18 cellular contexts compared by ENCODE assay signal in genomic region chr3:135147657-135148056, GRCh38.
A peak's percentile ranks its signal among the peaks of the same experiment; 100 is the strongest.
DNase-seq lines count a peak whose midpoint lies in the region; ATAC-seq and TF ChIP-seq lines count a peak whose summit lies in the region.
"Had no signal": no experiment of that assay in that cellular context is flagged by ENCODE, and none has a peak within 500 bp of the region (broad histone marks: within the 10 kb centered on the region; RNA-seq: fewer than 3 reads in every experiment).

No MANE protein-coding gene starts in this region.

- H3K9me3 Mint-ChIP-seq in chondrocyte (ENCODE audit: low read depth) = no peaks in the 10 kb centered on the region

- 62% methylated on average over 3 of the region's 3 CpGs for whole genome bisulfite sequencing in heart right ventricle, 2 donors
- 37 to 40% methylated on average over 3 of the region's 3 CpGs for WGBS in testis, 2 donors

- no peak overlapping the region for H3K4me3 Mint-ChIP-seq in chondrocyte (ENCODE audit: unreplicated experiment)

- H3K27me3 ChIP-seq in heart right ventricle (no peaks in the 10 kb centered on the region), testis (no peaks in the 10 kb centered on the region)
- H3K27me3 ChIP-seq: BE2C, Peyer's patch had no signal

- no peak overlapping the region for H3K4me3 ChIP-seq in heart right ventricle
- no peak overlapping the region for H3K4me3 ChIP-seq in testis
- H3K4me3 ChIP-seq: A549, Peyer's patch had no signal

- peak in 1 of 2 donors; percentile 7 for DNase-seq in heart right ventricle
- DNase-seq in left lobe of liver (ENCODE audit: low spot score) = peak; percentile 81
- peak; percentile 82 for DNase-seq in testis
- DNase-seq in chondrocyte (ENCODE audit: low spot score) = no peak
- DNase-seq in SIG-M5 treated with dmso at 0.1 percent for 504 hours (lab: John Stamatoyannopoulos, UW; ENCODE audit: unreplicated experiment) = no peak
- DNase-seq: BE2C, DMS79, Karpas-422, MV-4-11, NCI-H1694 treated with DMSO at 0.1 percent for 48 hours, NCI-H2081 treated with DMSO at 0.1 percent for 48 hours, NCI-H2171 treated with DMSO at 0.1 percent for 48 hours, NCI-H524 treated with DMSO at 0.1 percent for 48 hours, NCI-H82, Peyer's patch had no signal

- intact Hi-C loops in heart right ventricle (cut with DNase I) (no loop called here), testis (cut with DNase I; ENCODE audit: low total_unique reads) (no loop called here)

- H3K9me3 ChIP-seq in heart right ventricle = no peaks in the 10 kb centered on the region
- no peaks in the 10 kb centered on the region for H3K9me3 ChIP-seq in testis
- H3K9me3 ChIP-seq: A549, BE2C, Peyer's patch had no signal

- H3K27ac ChIP-seq in angular gyrus (ENCODE audit: low read depth, low read length) (peak overlapping the region; percentile 41), heart right ventricle (no peak overlapping the region), testis (peak overlapping the region; percentile 63 to 80)
- H3K27ac ChIP-seq: A549, Peyer's patch had no signal

- TF ChIP-seq POLR2A in testis (IDR thresholded peaks at IDR 0.05) = no peak

- H3K4me1 ChIP-seq in heart right ventricle (peaks cover 0 to 6% (median 0%) of the 10 kb centered on the region in 9 donors), testis (peaks cover 26% of the 10 kb centered on the region)
- H3K4me1 ChIP-seq: A549, BE2C, Peyer's patch had no signal

- H3K36me3 ChIP-seq in heart right ventricle (no peaks in the 10 kb centered on the region), testis (ENCODE audit: low read depth, missing control alignments) (no peaks in the 10 kb centered on the region)
- H3K36me3 ChIP-seq: BE2C, Peyer's patch had no signal

- H3K27ac Mint-ChIP-seq in chondrocyte (ENCODE audit: unreplicated experiment) = no peak overlapping the region

- H3K36me3 Mint-ChIP-seq in chondrocyte (ENCODE audit: low read depth) = no peaks in the 10 kb centered on the region

- peak; percentile 39 to 73 (median 58) for ATAC-seq in heart right ventricle
- ATAC-seq in left lobe of liver = peak; percentile 57
- ATAC-seq in HG03342 (IDR thresholded peaks at IDR 0.05; ENCODE audit: unreplicated experiment) = no peak
- ATAC-seq: A549 had no signal

- H3K27me3 Mint-ChIP-seq in chondrocyte (ENCODE audit: low read depth) = peaks cover 3% of the 10 kb centered on the region

- no peaks in the 10 kb centered on the region for H3K4me1 Mint-ChIP-seq in chondrocyte (ENCODE audit: low read depth)

- TF ChIP-seq CTCF in heart right ventricle (IDR thresholded peaks at IDR 0.05) (no peak), testis (IDR thresholded peaks at IDR 0.05) (no peak), chondrocyte (IDR thresholded peaks at IDR 0.05) (no peak)

Comparison
In these comparisons a context has a peak if more than half of its experiments do, and no peak if none do; other contexts are left out.
1. H3K27ac ChIP-seq: peak in angular gyrus (single experiment) and testis (2 of 2); none in heart right ventricle (0 of 10).
2. DNase-seq: peak in left lobe of liver (single experiment) and testis (single experiment); none in chondrocyte (single experiment) and SIG-M5 treated with dmso at 0.1 percent for 504 hours (single experiment).